ENCODE assay signal across 13 cellular contexts in the genomic region with DNA sequence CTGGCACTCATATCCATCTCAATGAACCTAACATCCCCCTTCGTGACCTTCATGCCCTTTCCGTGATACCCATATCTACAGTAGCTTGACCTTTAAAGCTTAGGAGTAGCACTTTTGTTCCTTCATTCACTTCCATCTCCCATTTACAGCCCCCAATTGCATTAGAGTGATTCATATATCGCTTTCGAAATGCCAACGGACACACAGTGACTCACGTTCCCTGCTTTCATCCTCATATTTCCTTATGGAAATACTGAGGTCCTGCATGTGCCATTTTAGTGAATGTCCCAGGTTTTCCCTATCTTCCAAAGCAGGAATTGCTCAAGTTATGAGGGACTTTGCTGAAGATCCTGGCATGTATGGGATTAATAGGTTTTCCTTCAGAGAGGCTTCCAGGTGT. TPM values are rescaled to one million over a fixed set of nuclear protein-coding genes. Genes with fewer than 3 reads are reported as not detected.
DNase-seq lines count a peak whose midpoint lies in the region; ATAC-seq, FAIRE-seq and TF ChIP-seq lines count a peak whose summit lies in the region.
"Had no signal": no experiment of that assay in that cellular context is flagged by ENCODE, and none has a peak within 500 bp of the region (broad histone marks: within the 10 kb centered on the region; RNA-seq: fewer than 3 reads in every experiment).

No MANE protein-coding gene starts in this region.

- no peak overlapping the region for H3K18ac ChIP-seq in H1 (ENCODE audit: extremely low read depth, low read length)

- H2BK120ac ChIP-seq in H1 (replicated peaks; ENCODE audit: low read depth, low read length): no peak overlapping the region

- no peak overlapping the region for H3K23ac ChIP-seq in H1 (ENCODE audit: insufficient read length)

- CTCF ChIA-PET in PC-3 (lab: Charles Lee): no interaction called here
- CTCF ChIA-PET in H1 (lab: Charles Lee; ENCODE audit: partially characterized antibody): interaction anchor here (1.0 to 6.8 kb wide), 4 partner anchors 9 to 137 kb away, joined by 3 to 49 read pairs (median 4); no protein-coding TSS in a partner anchor

- no peak overlapping the region for H3K56ac ChIP-seq in H1 (replicated peaks; ENCODE audit: insufficient read length, low read depth, low read length)

- no peak for TF ChIP-seq RAD21 in H1 (IDR thresholded peaks at IDR 0.05 in 1 of 2, conservative IDR thresholded peaks at IDR 0.05 in 1 of 2; ENCODE audit: low read depth in 2 of 2, low read length in 2 of 2)

- POLR2A ChIA-PET in PC-3 (lab: Charles Lee; ENCODE audit: unreplicated experiment) (no interaction called here), H1 (lab: Charles Lee; ENCODE audit: partially characterized antibody) (no interaction called here)

- H3K9me3 ChIP-seq in PC-3 (ENCODE audit: low read length) (no peaks in the 10 kb centered on the region), H1 (ENCODE audit: insufficient read depth in 2 of 2, low read depth in 1 of 2, low read length in 1 of 2) (no peaks in the 10 kb centered on the region), stomach (no peaks in the 10 kb centered on the region)

- H3K79me1 ChIP-seq in H1 (ENCODE audit: low read depth, low read length): no peaks in the 10 kb centered on the region

- H3K9ac ChIP-seq in PC-3 (ENCODE audit: low read length): no peak overlapping the region
- no peak overlapping the region for H3K9ac ChIP-seq in H1 (replicated peaks in 1 of 4; ENCODE audit: extremely low read depth in 1 of 4, low read depth in 3 of 4, low read length in 3 of 4)

- H2AFZ ChIP-seq in PC-3 (ENCODE audit: low read length): peak overlapping the region; percentile 68
- peak overlapping the region; percentile 91; the same call in 1 of the 2 replicates for H2AFZ ChIP-seq in H1 (ENCODE audit: low read length)

- no peak overlapping the region for H2BK12ac ChIP-seq in H1 (ENCODE audit: low read depth, low read length)

- H3K4me3 ChIP-seq in PC-3 (ENCODE audit: low read length) (no peak overlapping the region), H1 (ENCODE audit: extremely low read depth in 1 of 4, insufficient read depth in 2 of 4, low read depth in 3 of 4, low read length in 4 of 4) (no peak overlapping the region), stomach (no peak overlapping the region)

- WGBS in H1 (ENCODE audit: extremely low coverage in 1 of 2, insufficient coverage in 1 of 2, insufficient read length in 1 of 2, insufficient replicate concordance in 2 of 2, low coverage in 1 of 2, low lambda C conversion rate in 2 of 2, missing lambda C conversion rate in 1 of 2), 2 experiments: 93% methylated on average over 6 of the region's 6 CpGs; no CpG with 5 or more reads in 1 of the 2 experiments
- 80 to 94% (median 92%) methylated on average over 6 of the region's 6 CpGs for WGBS in stomach, 5 donors

- no peak overlapping the region for H4K91ac ChIP-seq in H1 (replicated peaks; ENCODE audit: insufficient read length, low read length)

- no peak overlapping the region for H4K5ac ChIP-seq in H1 (ENCODE audit: insufficient read length, low read depth, low read length)

- intact Hi-C loops in PC-3 (cut with micrococcal nuclease) (no loop called here), stomach (cut with DNase I; ENCODE audit: low total_unique reads) (no loop called here)

- DNase-seq in GM03348 (ENCODE audit: low spot score) (peak; percentile 37), PC-3 (peak; percentile 91), H1 (ENCODE audit: low read depth in 1 of 2, low spot score in 2 of 2) (no peak), pulmonary artery endothelial cell (ENCODE audit: low read depth, low spot score) (peak; percentile 7), stomach (no peak), anterior cingulate cortex (lab: John Stamatoyannopoulos, UW) (no peak), C1 segment of cervical spinal cord (lab: John Stamatoyannopoulos, UW) (no peak), activated T-cell treated with anti-CD3 and anti-CD28 coated beads for 4 hours (no peak)
- DNase-seq: activated CD4-positive, alpha-beta T cell treated with anti-CD3 and anti-CD28 coated beads, Interleukin-2, amount 50 U/mL, for 4 hours; activated effector memory CD4-positive, alpha-beta T cell treated with Interleukin-2 at 50 U/mL for 16 hours; OCI-M1 had no signal

- H4K20me1 ChIP-seq in PC-3 (ENCODE audit: low read length) (no peaks in the 10 kb centered on the region), H1 (replicated peaks in 1 of 2; ENCODE audit: control insufficient read depth in 1 of 2, insufficient read depth in 2 of 2, low read length in 2 of 2) (no peaks in the 10 kb centered on the region)

- FAIRE-seq in H1 (lab: Jason Lieb, UNC): no peak

- H3K23me2 ChIP-seq in H1 (ENCODE audit: low read depth, low read length): no peaks in the 10 kb centered on the region

- H3K79me2 ChIP-seq in PC-3 (ENCODE audit: low read length): no peaks in the 10 kb centered on the region
- H3K79me2 ChIP-seq in H1 (ENCODE audit: control insufficient read depth in 1 of 2, insufficient read depth in 2 of 2, low read length in 2 of 2): no peaks in the 10 kb centered on the region

- H2BK15ac ChIP-seq in H1 (ENCODE audit: low read length): no peak overlapping the region

- no peak for TF ChIP-seq EP300 in H1 (IDR thresholded peaks at IDR 0.05; ENCODE audit: borderline replicate concordance in 1 of 2, low read depth in 2 of 2, low read length in 2 of 2)
- no peak for TF ChIP-seq EP300 in stomach (IDR thresholded peaks at IDR 0.05)

- no peak for TF ChIP-seq POLR2A in H1 (IDR thresholded peaks at IDR 0.05; ENCODE audit: control extremely low read depth in 1 of 2, low read depth in 2 of 2, low read length in 2 of 2)
- TF ChIP-seq POLR2A in stomach (IDR thresholded peaks at IDR 0.05): no peak

- peaks cover 40% of the 10 kb centered on the region for H3K4me1 ChIP-seq in PC-3 (ENCODE audit: insufficient read depth, low read length)
- no peaks in the 10 kb centered on the region for H3K4me1 ChIP-seq in H1 (replicated peaks in 1 of 4; ENCODE audit: control insufficient read depth in 3 of 4, insufficient read depth in 4 of 4, low read length in 3 of 4)
- H3K4me1 ChIP-seq in stomach: peaks cover 0 to 17% (median 0%) of the 10 kb centered on the region in 4 donors
- H3K4me1 ChIP-seq: foreskin keratinocyte had no signal

- H3K27ac ChIP-seq in PC-3 (ENCODE audit: low read length) (peak overlapping the region; percentile 38), H1 (ENCODE audit: low read depth, low read length) (no peak overlapping the region), stomach (no peak overlapping the region)
- H3K27ac ChIP-seq: foreskin keratinocyte had no signal

- H2BK5ac ChIP-seq in H1 (ENCODE audit: low read depth, low read length): no peak overlapping the region

- no peak overlapping the region for H4K8ac ChIP-seq in H1 (ENCODE audit: extremely low read depth, insufficient read depth, low read length)

- no peak overlapping the region for H2AK5ac ChIP-seq in H1 (ENCODE audit: low read depth, low read length)

- no peaks in the 10 kb centered on the region for H3K27me3 ChIP-seq in PC-3 (ENCODE audit: low read length)
- no peaks in the 10 kb centered on the region for H3K27me3 ChIP-seq in H1 (replicated peaks in 1 of 4; ENCODE audit: control insufficient read depth in 3 of 4, extremely low read depth in 1 of 4, insufficient read depth in 3 of 4, low read length in 3 of 4)
- H3K27me3 ChIP-seq in stomach: no peaks in the 10 kb centered on the region

- H3K4me2 ChIP-seq in PC-3 (ENCODE audit: low read length) (peak overlapping the region; percentile 7), H1 (ENCODE audit: insufficient read depth in 1 of 2, low read depth in 2 of 2, low read length in 2 of 2) (no peak overlapping the region)

- H3K14ac ChIP-seq in H1 (ENCODE audit: insufficient read length): no peak overlapping the region

- TF ChIP-seq CTCF in PC-3 (conservative IDR thresholded peaks at IDR 0.05; ENCODE audit: low read depth, low read length) (no peak), H1 (IDR thresholded peaks at IDR 0.05; ENCODE audit: control extremely low read depth in 1 of 3, insufficient read depth in 1 of 3, low read depth in 1 of 3, low read length in 3 of 3) (no peak), stomach (IDR thresholded peaks at IDR 0.05) (no peak)

- H3K4ac ChIP-seq in H1 (replicated peaks; ENCODE audit: insufficient read length, low read depth, low read length): no peak overlapping the region

- ATAC-seq in PC-3: peak; percentile 60
- ATAC-seq: foreskin keratinocyte had no signal

- no TSS peak for BruUV-seq in PC-3 (replicated peaks; lab: Mats Ljungman, UMichigan)

- H2BK20ac ChIP-seq in H1 (ENCODE audit: low read length): no peak overlapping the region

- H3K36me3 ChIP-seq in PC-3 (ENCODE audit: low read depth, low read length) (no peaks in the 10 kb centered on the region), H1 (ENCODE audit: control insufficient read depth in 2 of 4, insufficient read depth in 4 of 4, low read length in 3 of 4) (no peaks in the 10 kb centered on the region), stomach (no peaks in the 10 kb centered on the region)

- H3F3A ChIP-seq in PC-3 (ENCODE audit: low read length, unreplicated experiment): peaks cover 8% of the 10 kb centered on the region

- H3K9me2 ChIP-seq in PC-3 (replicated peaks; ENCODE audit: low read length): no peaks in the 10 kb centered on the region

RNA-seq across cellular contexts. Expression of a gene that starts 44.3 kb away (rescaled TPM):
- total RNA-seq in PC-3 (2014; rRNA removed) (1.0 and 2.5 TPM in 2 replicates), pulmonary artery endothelial cell (0.81 and 1.3 TPM in 2 replicates), stomach (10 to 100 TPM in 1 of 5 donors, 1 to 10 TPM in 4; 2.2 to 52.5 (median 2.6) TPM)
- total RNA-seq in H1 (2021; fragmentation: NEBNext Ultra II Directional; extraction: Animal tissue kit (Norgen Biotek cat#: 25700)): 1.3 and 1.9 TPM in 2 replicates
- polyA plus RNA-seq in H1 (2011; rRNA removed) (0.60 and 0.76 TPM in 2 replicates), stomach (1 to 10 TPM; 1.1 to 1.8 (median 1.3) TPM)
- polyA plus RNA-seq in H1 (2011; cell fraction: cytosol; rRNA removed): 0.67 TPM
- polyA plus RNA-seq in H1 (2011; cell fraction: nucleus; rRNA removed): 1.2 TPM
- polyA plus RNA-seq in H1 (2012, experiment 1 of 2): 0.66 to 1.9 TPM (median 1.2 TPM) in 4 replicates
- not detected for polyA plus RNA-seq in H1 (2012, experiment 2 of 2)
- 2.2 TPM for polyA plus RNA-seq in H1 (2013, experiment 1 of 2)
- polyA plus RNA-seq in H1 (2013, experiment 2 of 2): 1.8 TPM
- 0.85 and 1.1 TPM in 2 replicates for polyA minus RNA-seq in H1 (2011; rRNA and poly(A)+ RNA removed)
- 0.51 TPM for polyA minus RNA-seq in H1 (2011; cell fraction: cytosol; rRNA and poly(A)+ RNA removed)
- polyA minus RNA-seq in H1 (2011; cell fraction: nucleus; rRNA and poly(A)+ RNA removed): 6.8 TPM

RNA-seq across cellular contexts. Expression of a gene that starts 45.8 kb away (rescaled TPM):
- total RNA-seq in PC-3 (2014; rRNA removed): not detected in 2 replicates
- total RNA-seq in H1 (2021; fragmentation: NEBNext Ultra II Directional; extraction: Animal tissue kit (Norgen Biotek cat#: 25700)): not detected in 2 replicates
- not detected in 2 replicates for polyA plus RNA-seq in H1 (2011; rRNA removed)
- not detected for polyA plus RNA-seq in H1 (2011; cell fraction: cytosol; rRNA removed)
- polyA plus RNA-seq in H1 (2011; cell fraction: nucleus; rRNA removed): not detected
- not detected in 4 replicates for polyA plus RNA-seq in H1 (2012, experiment 1 of 2)
- 0.07 TPM for polyA plus RNA-seq in H1 (2012, experiment 2 of 2)
- not detected for polyA plus RNA-seq in H1 (2013, experiment 1 of 2)
- polyA plus RNA-seq in H1 (2013, experiment 2 of 2): not detected
- polyA minus RNA-seq in H1 (2011; rRNA and poly(A)+ RNA removed): not detected in 2 replicates
- polyA minus RNA-seq in H1 (2011; cell fraction: cytosol; rRNA and poly(A)+ RNA removed): not detected
- not detected for polyA minus RNA-seq in H1 (2011; cell fraction: nucleus; rRNA and poly(A)+ RNA removed)
- total RNA-seq in pulmonary artery endothelial cell: not detected in 2 replicates
- not detected for total RNA-seq in stomach
- polyA plus RNA-seq in stomach: under 1 TPM in 1 of 3 donors, not detected in 2; 0.05 TPM
- total RNA-seq: foreskin keratinocyte, kidney epithelial cell had no signal
- polyA plus RNA-seq: foreskin keratinocyte had no signal

Comparison
In these comparisons a context has a peak if more than half of its experiments do, and no peak if none do; other contexts are left out.
1. DNase-seq: peak in GM03348 (single experiment), PC-3 (single experiment) and pulmonary artery endothelial cell (single experiment); none in H1 (0 of 2), stomach (single experiment), anterior cingulate cortex (0 of 58), C1 segment of cervical spinal cord (0 of 14) and activated T-cell treated with anti-CD3 and anti-CD28 coated beads for 4 hours (single experiment).